In genomic region chr17:44113382-44113781, GRCh38 we compare ENCODE assay signal across 19 cellular contexts. TPM values are rescaled to one million over a fixed set of nuclear protein-coding genes. Genes with fewer than 3 reads are reported as not detected.
DNase-seq lines count a peak whose midpoint lies in the region; ATAC-seq and TF ChIP-seq lines count a peak whose summit lies in the region.
"Had no signal": no experiment of that assay in that cellular context is flagged by ENCODE, and none has a peak within 500 bp of the region (broad histone marks: within the 10 kb centered on the region; RNA-seq: fewer than 3 reads in every experiment).

No MANE protein-coding gene starts in this region.

- no peaks in the 10 kb centered on the region for H3K9me3 ChIP-seq in heart left ventricle
- H3K9me3 ChIP-seq: SJSA1 had no signal

- no peak overlapping the region for H3K4me3 Mint-ChIP-seq in effector memory CD8-positive, alpha-beta T cell
- H3K4me3 Mint-ChIP-seq in osteocyte (ENCODE audit: unreplicated experiment): no peak overlapping the region
- H3K4me3 Mint-ChIP-seq in type B pancreatic cell: peak overlapping the region; percentile 26
- H3K4me3 Mint-ChIP-seq: CD8-positive, alpha-beta T cell; neural progenitor cell had no signal

- no peak for ATAC-seq in heart left ventricle
- no peak for ATAC-seq in effector memory CD8-positive, alpha-beta T cell (replicated peaks)
- ATAC-seq: CD8-positive, alpha-beta T cell had no signal

- no peaks in the 10 kb centered on the region for H3K27me3 ChIP-seq in heart left ventricle
- H3K27me3 ChIP-seq: neural progenitor cell, SJSA1 had no signal

- TF ChIP-seq CTCF in heart left ventricle (IDR thresholded peaks at IDR 0.05): no peak
- TF ChIP-seq CTCF in osteocyte (IDR thresholded peaks at IDR 0.05): no peak
- no peak for TF ChIP-seq CTCF in type B pancreatic cell (conservative IDR thresholded peaks at IDR 0.05)

- intact Hi-C loops in heart left ventricle (cut with DNase I) (loop anchor here in 5 of 10 donors (5.0 to 10.0 kb wide), 5 partner anchors 41 to 169 kb away; partner anchors contain the start of genes G6PC3 (in 3 of the 5), TMEM101 (in 3 of the 5), NAGS (in 1 of the 5) and PPY (in 1 of the 5)), cardiac septum (cut with DNase I) (loop anchor here (5.0 kb wide), 1 partner anchor 46 kb away; the partner anchor contains the start of gene LSM12)

- DNase-seq in heart left ventricle (no peak), cardiac septum (ENCODE audit: low spot score) (no peak), osteocyte (ENCODE audit: extremely low spot score, unreplicated experiment) (no peak), type B pancreatic cell (ENCODE audit: extremely low spot score, unreplicated experiment) (no peak), D341Med (ENCODE audit: low spot score) (no peak), activated T-cell treated with anti-CD3 and anti-CD28 coated beads for 4 hours (no peak)
- no peak for DNase-seq in effector memory CD8-positive, alpha-beta T cell
- DNase-seq in stimulated activated naive CD4-positive, alpha-beta T cell treated with Interleukin-2 at 50 U/mL for 16 hours (lab: John Stamatoyannopoulos, UW): no peak
- DNase-seq: activated CD4-positive, CD25-positive, alpha-beta regulatory T cell treated with anti-CD3 and anti-CD28 coated beads, Interleukin-2, amount 50 U/mL, for 72 hours; activated CD8-positive, alpha-beta memory T cell treated with anti-CD3 and anti-CD28 coated beads, Interleukin-2, amount 50 U/mL, for 4 hours; activated naive CD4-positive, alpha-beta T cell; CD8-positive, alpha-beta T cell; NCI-H446 treated with DMSO at 0.1 percent for 48 hours; T-helper 9 cell had no signal

- peak overlapping the region; percentile 42 to 97 (median 93) for H3K27ac ChIP-seq in heart left ventricle
- H3K27ac ChIP-seq: neural progenitor cell, SJSA1 had no signal

- no peaks in the 10 kb centered on the region for H3K27me3 Mint-ChIP-seq in effector memory CD8-positive, alpha-beta T cell
- no peaks in the 10 kb centered on the region for H3K27me3 Mint-ChIP-seq in osteocyte (ENCODE audit: unreplicated experiment)
- no peaks in the 10 kb centered on the region for H3K27me3 Mint-ChIP-seq in type B pancreatic cell

- no peak for TF ChIP-seq POLR2A in heart left ventricle (IDR thresholded peaks at IDR 0.05)

- H3K27ac Mint-ChIP-seq in effector memory CD8-positive, alpha-beta T cell: peak overlapping the region; percentile 21 to 69
- peak overlapping the region; percentile 4 for H3K27ac Mint-ChIP-seq in osteocyte (ENCODE audit: unreplicated experiment)
- peak overlapping the region; percentile 66 for H3K27ac Mint-ChIP-seq in type B pancreatic cell
- H3K27ac Mint-ChIP-seq: CD8-positive, alpha-beta T cell; neural progenitor cell had no signal

- no peak overlapping the region for H3K4me3 ChIP-seq in heart left ventricle
- H3K4me3 ChIP-seq: neural progenitor cell, SJSA1 had no signal

- WGBS in heart left ventricle, 4 donors: 79 to 94% (median 85%) methylated on average over 1 of the region's 1 CpG

- H3K9me3 Mint-ChIP-seq in effector memory CD8-positive, alpha-beta T cell: no peaks in the 10 kb centered on the region
- H3K9me3 Mint-ChIP-seq in osteocyte (ENCODE audit: unreplicated experiment) (no peaks in the 10 kb centered on the region), type B pancreatic cell (no peaks in the 10 kb centered on the region)
- H3K9me3 Mint-ChIP-seq: CD8-positive, alpha-beta T cell; neural progenitor cell had no signal

- peaks cover 0 to 39% (median 31%) of the 10 kb centered on the region in 9 donors for H3K36me3 ChIP-seq in heart left ventricle
- H3K36me3 ChIP-seq: neural progenitor cell had no signal

- H3K36me3 Mint-ChIP-seq in effector memory CD8-positive, alpha-beta T cell (ENCODE audit: insufficient read depth): peaks cover 27% of the 10 kb centered on the region
- H3K36me3 Mint-ChIP-seq in osteocyte (ENCODE audit: unreplicated experiment): peaks cover 10% of the 10 kb centered on the region
- no peaks in the 10 kb centered on the region for H3K36me3 Mint-ChIP-seq in type B pancreatic cell

- H3K4me1 ChIP-seq in heart left ventricle: peaks cover 18 to 97% (median 81%) of the 10 kb centered on the region in 12 donors

- peaks cover 38 to 41% of the 10 kb centered on the region in 2 donors for H3K4me1 Mint-ChIP-seq in effector memory CD8-positive, alpha-beta T cell (ENCODE audit: low read depth in 2 of 2)
- H3K4me1 Mint-ChIP-seq in osteocyte (ENCODE audit: unreplicated experiment) (peaks cover 34% of the 10 kb centered on the region), type B pancreatic cell (ENCODE audit: unreplicated experiment) (peaks cover 13% of the 10 kb centered on the region)

RNA-seq across cellular contexts. Expression of gene HDAC5, which starts 10.1 kb away (rescaled TPM):
- total RNA-seq in heart left ventricle (100 to 1,000 TPM in 2 of 9 donors, 10 to 100 TPM in 7; 54.6 to 283 (median 70.1) TPM), cardiac septum (75.5 TPM), osteocyte (42.0 and 44.4 TPM in 2 replicates), type B pancreatic cell (ENCODE audit: low replicate concordance) (43.3 and 48.9 TPM in 2 replicates)
- polyA plus RNA-seq in heart left ventricle: 10 to 100 TPM; 64.2 to 91.0 TPM

RNA-seq across cellular contexts. Expression of gene HROB, which starts 28.3 kb away (rescaled TPM):
- 1 to 10 TPM in 4 of 9 donors, under 1 TPM in 5; 0.47 to 5.8 (median 0.84) TPM for total RNA-seq in heart left ventricle
- under 1 TPM; 0.34 to 0.42 TPM for polyA plus RNA-seq in heart left ventricle
- 0.65 TPM for total RNA-seq in cardiac septum
- total RNA-seq in osteocyte: 2.2 and 2.3 TPM in 2 replicates
- 5.4 and 10.6 TPM in 2 replicates for total RNA-seq in type B pancreatic cell (ENCODE audit: low replicate concordance)

RNA-seq across cellular contexts. Expression of gene G6PC3, which starts 42.8 kb away (rescaled TPM):
- total RNA-seq in heart left ventricle (10 to 100 TPM; 28.5 to 46.5 (median 36.6) TPM), cardiac septum (33.6 TPM), osteocyte (60.3 TPM in 2 replicates), type B pancreatic cell (ENCODE audit: low replicate concordance) (63.6 and 63.7 TPM in 2 replicates)
- polyA plus RNA-seq in heart left ventricle: 10 to 100 TPM; 52.4 to 75.1 TPM

RNA-seq across cellular contexts. Expression of gene LSM12, which starts 46.9 kb away (rescaled TPM):
- total RNA-seq in heart left ventricle (10 to 100 TPM; 38.4 to 55.6 (median 44.1) TPM), cardiac septum (39.2 TPM), osteocyte (49.3 and 49.5 TPM in 2 replicates), type B pancreatic cell (ENCODE audit: low replicate concordance) (44.8 and 50.6 TPM in 2 replicates)
- polyA plus RNA-seq in heart left ventricle: 10 to 100 TPM; 30.8 to 41.2 TPM

RNA-seq across cellular contexts. Expression of gene ASB16, which starts 57.1 kb away (rescaled TPM):
- total RNA-seq in heart left ventricle (10 to 100 TPM in 7 of 9 donors, 1 to 10 TPM in 2; 7.7 to 71.1 (median 13.8) TPM), cardiac septum (8.9 TPM), osteocyte (not detected in 2 replicates), type B pancreatic cell (ENCODE audit: low replicate concordance) (0.68 TPM in 1 of 2 replicates, not detected in the other)
- polyA plus RNA-seq in heart left ventricle: 1 to 10 TPM; 1.5 to 5.1 TPM
- total RNA-seq: CD8-positive, alpha-beta T cell; frontal cortex; lung microvascular endothelial cell; MCF 10A; SJSA1 had no signal

Comparison
In these comparisons a context has a peak if more than half of its experiments do, and no peak if none do; other contexts are left out.
1. H3K27ac Mint-ChIP-seq: peak in every context shown above with its lines; median percentile 66 in type B pancreatic cell; 45 in effector memory CD8-positive, alpha-beta T cell; 4 in osteocyte.